Comparison of ENCODE assay signal across 17 cellular contexts in the genomic region with DNA sequence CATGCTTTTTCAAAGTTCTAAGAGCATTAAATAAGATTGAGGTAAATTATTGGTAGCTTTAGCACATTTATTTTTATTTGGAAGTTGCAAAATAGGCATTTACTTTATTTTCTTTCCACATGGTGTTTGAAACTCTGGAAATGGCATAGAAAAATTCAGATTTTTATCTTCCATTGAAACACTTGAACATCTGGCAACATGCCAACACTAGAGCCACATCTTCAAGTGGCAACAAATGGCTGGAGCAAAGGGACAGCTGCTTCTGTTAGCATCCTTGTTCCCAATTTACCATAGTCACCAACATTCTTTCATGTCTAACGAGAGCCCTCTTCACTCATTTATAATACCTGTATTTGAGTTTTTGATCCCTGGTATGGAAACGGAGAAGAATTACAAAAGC.
DNase-seq lines count a peak whose midpoint lies in the region; ATAC-seq and TF ChIP-seq lines count a peak whose summit lies in the region.
"Had no signal": no experiment of that assay in that cellular context is flagged by ENCODE, and none has a peak within 500 bp of the region (broad histone marks: within the 10 kb centered on the region; RNA-seq: fewer than 3 reads in every experiment).

No MANE protein-coding gene starts in this region.

- no peaks in the 10 kb centered on the region for H3K79me2 ChIP-seq in SK-N-SH (ENCODE audit: insufficient read depth)

- no peak overlapping the region for H3K9ac ChIP-seq in SK-N-SH

- H3K9me2 ChIP-seq in SK-N-SH = no peaks in the 10 kb centered on the region

- CTCF ChIA-PET in SK-N-SH (lab: Yijun Ruan, JAX) = interaction anchor here (1.8 kb wide), 1 partner anchor 10 kb away, joined by 4 read pairs; no protein-coding TSS in a partner anchor

- H3K4me3 ChIP-seq in SK-N-SH (ENCODE audit: low read depth in 2 of 2, low read length in 1 of 2) (no peak overlapping the region), left ventricle myocardium inferior (no peak overlapping the region)
- H3K4me3 ChIP-seq: SJSA1 had no signal

- no peaks in the 10 kb centered on the region for H3K4me1 ChIP-seq in SK-N-SH (ENCODE audit: control insufficient read depth in 1 of 2, insufficient read depth in 2 of 2, low read depth in 1 of 2, low read length in 1 of 2)
- H3K4me1 ChIP-seq in left ventricle myocardium inferior = no peaks in the 10 kb centered on the region
- H3K4me1 ChIP-seq: BE2C, SJSA1 had no signal

- POLR2A ChIA-PET in SK-N-SH (lab: Yijun Ruan, JAX) = no interaction called here

- H3K36me3 ChIP-seq in SK-N-SH (replicated peaks in 1 of 2; ENCODE audit: control insufficient read depth in 1 of 2, insufficient read depth in 2 of 2, low read length in 1 of 2) (no peaks in the 10 kb centered on the region), left ventricle myocardium inferior (no peaks in the 10 kb centered on the region)
- H3K36me3 ChIP-seq: BE2C, SJSA1 had no signal

- H3K4me2 ChIP-seq in SK-N-SH = no peak overlapping the region

- intact Hi-C loops in posterior vena cava (cut with DNase I) = no loop called here
- intact Hi-C loops in left ventricle myocardium inferior (cut with micrococcal nuclease) = no loop called here

- H3K27ac ChIP-seq in SK-N-SH (ENCODE audit: low read depth in 2 of 2, low read length in 1 of 2) (no peak overlapping the region), left ventricle myocardium inferior (replicated peaks) (no peak overlapping the region)
- H3K27ac ChIP-seq: SJSA1 had no signal

- WGBS in SK-N-SH (ENCODE audit: low lambda C conversion rate) = 81% methylated on average over 2 of the region's 2 CpGs

- H2AFZ ChIP-seq in SK-N-SH (ENCODE audit: low read depth) = no peak overlapping the region

- H4K20me1 ChIP-seq in SK-N-SH (ENCODE audit: insufficient read depth) = no peaks in the 10 kb centered on the region

- ATAC-seq in SK-N-SH treated with all-trans-retinoic acid at 6 μM for 48 hours = no peak
- ATAC-seq: T-cell had no signal

- no peak for TF ChIP-seq EP300 in SK-N-SH (IDR thresholded peaks at IDR 0.05; ENCODE audit: borderline replicate concordance in 1 of 2, low read depth in 1 of 2, low read length in 1 of 2)

- TF ChIP-seq CTCF in SK-N-SH (IDR thresholded peaks at IDR 0.05) = no peak
- no peak for TF ChIP-seq CTCF in left ventricle myocardium inferior (IDR thresholded peaks at IDR 0.05; ENCODE audit: borderline replicate concordance)

- no peak for TF ChIP-seq RAD21 in SK-N-SH (IDR thresholded peaks at IDR 0.05; ENCODE audit: low read length)

- H3K27me3 ChIP-seq in SK-N-SH (ENCODE audit: insufficient read depth) (no peaks in the 10 kb centered on the region), left ventricle myocardium inferior (ENCODE audit: low read depth) (no peaks in the 10 kb centered on the region)
- H3K27me3 ChIP-seq: BE2C, SJSA1 had no signal

- H3F3A ChIP-seq in SK-N-SH (replicated peaks; ENCODE audit: insufficient read depth) = no peaks in the 10 kb centered on the region

- H3K9me3 ChIP-seq in SK-N-SH (no peaks in the 10 kb centered on the region), left ventricle myocardium inferior (replicated peaks) (peaks cover 13% of the 10 kb centered on the region)
- H3K9me3 ChIP-seq: BE2C had no signal

- DNase-seq in SK-N-SH = no peak
- peak; percentile 28 for DNase-seq in NCI-H2029 (lab: John Stamatoyannopoulos, UW)
- DNase-seq in NCI-H524 treated with DMSO at 0.1 percent for 48 hours (lab: John Stamatoyannopoulos, UW) = peak; percentile 44
- DNase-seq in posterior vena cava (ENCODE audit: low spot score) = no peak
- no peak for DNase-seq in left ventricle myocardium inferior
- DNase-seq in LoVo (ENCODE audit: low spot score) = no peak
- DNase-seq: BE2C; CD4-positive, alpha-beta memory T cell; H7; MM.1S; NCI-H1436; NCI-H2107; RPMI8226; T-cell; T1000 had no signal

TF ChIP-seq in SK-N-SH, 30 proteins besides CTCF, POLR2A, EP300 and RAD21:
- TF ChIP-seq FOXJ3 (CRISPR knock-in tag; IDR thresholded peaks at IDR 0.05) (no peak), POLR2AphosphoS5 (IDR thresholded peaks at IDR 0.05; ENCODE audit: low read depth, low read length) (no peak), NFIC (IDR thresholded peaks at IDR 0.05; ENCODE audit: borderline replicate concordance) (peak; percentile 29; the same call in 1 of the 2 replicates)
- TF ChIP-seq, protein P1, sequence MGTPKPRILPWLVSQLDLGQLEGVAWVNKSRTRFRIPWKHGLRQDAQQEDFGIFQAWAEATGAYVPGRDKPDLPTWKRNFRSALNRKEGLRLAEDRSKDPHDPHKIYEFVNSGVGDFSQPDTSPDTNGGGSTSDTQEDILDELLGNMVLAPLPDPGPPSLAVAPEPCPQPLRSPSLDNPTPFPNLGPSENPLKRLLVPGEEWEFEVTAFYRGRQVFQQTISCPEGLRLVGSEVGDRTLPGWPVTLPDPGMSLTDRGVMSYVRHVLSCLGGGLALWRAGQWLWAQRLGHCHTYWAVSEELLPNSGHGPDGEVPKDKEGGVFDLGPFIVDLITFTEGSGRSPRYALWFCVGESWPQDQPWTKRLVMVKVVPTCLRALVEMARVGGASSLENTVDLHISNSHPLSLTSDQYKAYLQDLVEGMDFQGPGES (IDR thresholded peaks at IDR 0.05; ENCODE audit: low read depth, low read length) = no peak
- TF ChIP-seq, protein P2, sequence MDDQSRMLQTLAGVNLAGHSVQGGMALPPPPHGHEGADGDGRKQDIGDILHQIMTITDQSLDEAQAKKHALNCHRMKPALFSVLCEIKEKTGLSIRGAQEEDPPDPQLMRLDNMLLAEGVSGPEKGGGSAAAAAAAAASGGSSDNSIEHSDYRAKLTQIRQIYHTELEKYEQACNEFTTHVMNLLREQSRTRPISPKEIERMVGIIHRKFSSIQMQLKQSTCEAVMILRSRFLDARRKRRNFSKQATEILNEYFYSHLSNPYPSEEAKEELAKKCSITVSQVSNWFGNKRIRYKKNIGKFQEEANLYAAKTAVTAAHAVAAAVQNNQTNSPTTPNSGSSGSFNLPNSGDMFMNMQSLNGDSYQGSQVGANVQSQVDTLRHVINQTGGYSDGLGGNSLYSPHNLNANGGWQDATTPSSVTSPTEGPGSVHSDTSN (IDR thresholded peaks at IDR 0.05) = no peak
TF ChIP-seq in SK-N-SH: peak in this region for 1.

TF ChIP-seq in SK-N-SH treated with all-trans-retinoic acid at 6 μM for 48 hours, 23 proteins besides CTCF, POLR2A, EP300 and RAD21 (continues in another document):
- TF ChIP-seq, protein P3, sequence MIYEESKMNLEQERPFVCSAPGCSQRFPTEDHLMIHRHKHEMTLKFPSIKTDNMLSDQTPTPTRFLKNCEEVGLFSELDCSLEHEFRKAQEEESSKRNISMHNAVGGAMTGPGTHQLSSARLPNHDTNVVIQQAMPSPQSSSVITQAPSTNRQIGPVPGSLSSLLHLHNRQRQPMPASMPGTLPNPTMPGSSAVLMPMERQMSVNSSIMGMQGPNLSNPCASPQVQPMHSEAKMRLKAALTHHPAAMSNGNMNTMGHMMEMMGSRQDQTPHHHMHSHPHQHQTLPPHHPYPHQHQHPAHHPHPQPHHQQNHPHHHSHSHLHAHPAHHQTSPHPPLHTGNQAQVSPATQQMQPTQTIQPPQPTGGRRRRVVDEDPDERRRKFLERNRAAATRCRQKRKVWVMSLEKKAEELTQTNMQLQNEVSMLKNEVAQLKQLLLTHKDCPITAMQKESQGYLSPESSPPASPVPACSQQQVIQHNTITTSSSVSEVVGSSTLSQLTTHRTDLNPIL (CRISPR knock-in tag; IDR thresholded peaks at IDR 0.05; ENCODE audit: low read depth) = no peak
- no peak for TF ChIP-seq RARB (CRISPR knock-in tag; IDR thresholded peaks at IDR 0.05)
- no peak for TF ChIP-seq TCF4 (CRISPR knock-in tag; IDR thresholded peaks at IDR 0.05; ENCODE audit: borderline replicate concordance)
- no peak for TF ChIP-seq ZNF8 (CRISPR knock-in tag; IDR thresholded peaks at IDR 0.05)
- TF ChIP-seq ZFP3 (CRISPR knock-in tag; IDR thresholded peaks at IDR 0.05) = no peak
- TF ChIP-seq, protein P4, sequence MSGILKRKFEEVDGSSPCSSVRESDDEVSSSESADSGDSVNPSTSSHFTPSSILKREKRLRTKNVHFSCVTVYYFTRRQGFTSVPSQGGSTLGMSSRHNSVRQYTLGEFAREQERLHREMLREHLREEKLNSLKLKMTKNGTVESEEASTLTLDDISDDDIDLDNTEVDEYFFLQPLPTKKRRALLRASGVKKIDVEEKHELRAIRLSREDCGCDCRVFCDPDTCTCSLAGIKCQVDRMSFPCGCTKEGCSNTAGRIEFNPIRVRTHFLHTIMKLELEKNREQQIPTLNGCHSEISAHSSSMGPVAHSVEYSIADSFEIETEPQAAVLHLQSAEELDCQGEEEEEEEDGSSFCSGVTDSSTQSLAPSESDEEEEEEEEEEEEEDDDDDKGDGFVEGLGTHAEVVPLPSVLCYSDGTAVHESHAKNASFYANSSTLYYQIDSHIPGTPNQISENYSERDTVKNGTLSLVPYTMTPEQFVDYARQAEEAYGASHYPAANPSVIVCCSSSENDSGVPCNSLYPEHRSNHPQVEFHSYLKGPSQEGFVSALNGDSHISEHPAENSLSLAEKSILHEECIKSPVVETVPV (CRISPR knock-in tag; IDR thresholded peaks at IDR 0.05) = no peak
- TF ChIP-seq, protein P5, sequence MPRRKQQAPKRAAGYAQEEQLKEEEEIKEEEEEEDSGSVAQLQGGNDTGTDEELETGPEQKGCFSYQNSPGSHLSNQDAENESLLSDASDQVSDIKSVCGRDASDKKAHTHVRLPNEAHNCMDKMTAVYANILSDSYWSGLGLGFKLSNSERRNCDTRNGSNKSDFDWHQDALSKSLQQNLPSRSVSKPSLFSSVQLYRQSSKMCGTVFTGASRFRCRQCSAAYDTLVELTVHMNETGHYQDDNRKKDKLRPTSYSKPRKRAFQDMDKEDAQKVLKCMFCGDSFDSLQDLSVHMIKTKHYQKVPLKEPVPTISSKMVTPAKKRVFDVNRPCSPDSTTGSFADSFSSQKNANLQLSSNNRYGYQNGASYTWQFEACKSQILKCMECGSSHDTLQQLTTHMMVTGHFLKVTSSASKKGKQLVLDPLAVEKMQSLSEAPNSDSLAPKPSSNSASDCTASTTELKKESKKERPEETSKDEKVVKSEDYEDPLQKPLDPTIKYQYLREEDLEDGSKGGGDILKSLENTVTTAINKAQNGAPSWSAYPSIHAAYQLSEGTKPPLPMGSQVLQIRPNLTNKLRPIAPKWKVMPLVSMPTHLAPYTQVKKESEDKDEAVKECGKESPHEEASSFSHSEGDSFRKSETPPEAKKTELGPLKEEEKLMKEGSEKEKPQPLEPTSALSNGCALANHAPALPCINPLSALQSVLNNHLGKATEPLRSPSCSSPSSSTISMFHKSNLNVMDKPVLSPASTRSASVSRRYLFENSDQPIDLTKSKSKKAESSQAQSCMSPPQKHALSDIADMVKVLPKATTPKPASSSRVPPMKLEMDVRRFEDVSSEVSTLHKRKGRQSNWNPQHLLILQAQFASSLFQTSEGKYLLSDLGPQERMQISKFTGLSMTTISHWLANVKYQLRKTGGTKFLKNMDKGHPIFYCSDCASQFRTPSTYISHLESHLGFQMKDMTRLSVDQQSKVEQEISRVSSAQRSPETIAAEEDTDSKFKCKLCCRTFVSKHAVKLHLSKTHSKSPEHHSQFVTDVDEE (CRISPR knock-in tag; IDR thresholded peaks at IDR 0.05) = no peak
- TF ChIP-seq ZFP30 (CRISPR knock-in tag; IDR thresholded peaks at IDR 0.05) = no peak
- TF ChIP-seq ZC3H10 (CRISPR knock-in tag; IDR thresholded peaks at IDR 0.05) = no peak
- TF ChIP-seq ARNTL (CRISPR knock-in tag; IDR thresholded peaks at IDR 0.05; ENCODE audit: borderline replicate concordance, low read depth) = no peak
- TF ChIP-seq GLIS3 (CRISPR knock-in tag; IDR thresholded peaks at IDR 0.05) = no peak

Comparison
In these comparisons a context has a peak if more than half of its experiments do, and no peak if none do; other contexts are left out.
1. DNase-seq: peak in NCI-H2029 (single experiment) and NCI-H524 treated with DMSO at 0.1 percent for 48 hours (single experiment); none in SK-N-SH (single experiment), posterior vena cava (single experiment), left ventricle myocardium inferior (single experiment) and LoVo (single experiment).